Comparison of ENCODE assay signal across 8 cellular contexts in genomic region chr7:30135551-30136271, GRCh38. TPM values are rescaled to one million over a fixed set of nuclear protein-coding genes. Genes with fewer than 3 reads are reported as not detected.
DNase-seq lines count a peak whose midpoint lies in the region; ATAC-seq and TF ChIP-seq lines count a peak whose summit lies in the region.

No MANE protein-coding gene starts in this region.

- H3K4me2 ChIP-seq in GM23248 (ENCODE audit: unreplicated experiment): peak overlapping the region; percentile 90
- peak overlapping the region; percentile 62 for H3K4me2 ChIP-seq in Loucy (ENCODE audit: low read depth, low read length, poor library complexity, severe bottlenecking)

- in situ Hi-C loops in GM23248 (cut with MboI): no loop called here

- POLR2A ChIA-PET in activated B cell treated with CpG ODN at 0.5 μM for 24 hours (lab: Charles Lee): interaction anchor here (0.7 to 1.3 kb wide), 6 partner anchors 10 to 310 kb away, joined by 3 to 11 read pairs (median 4); no protein-coding TSS in a partner anchor

- WGBS in GM23248 (ENCODE audit: low coverage in 1 of 2, low lambda C conversion rate in 2 of 2, missing lambda C conversion rate in 2 of 2), 2 experiments: 1% methylated on average over 30 to 61 of the region's 61 CpGs
- 0 to 2% (median 0%) methylated on average over 42 to 61 of the region's 61 CpGs for WGBS in spleen, 5 donors

- H3K4me3 Mint-ChIP-seq in activated B cell treated with CpG ODN at 0.5 μM for 24 hours: peak overlapping the region; percentile 91

- H3K27me3 ChIP-seq in GM23248 (replicated peaks; ENCODE audit: insufficient read depth) (no peaks in the 10 kb centered on the region), Loucy (ENCODE audit: insufficient read depth, low read length, poor library complexity, severe bottlenecking) (no peaks in the 10 kb centered on the region), spleen (replicated peaks in 1 of 7) (no peaks in the 10 kb centered on the region)

- ATAC-seq in activated B cell treated with CpG ODN at 0.5 μM for 24 hours (ENCODE audit: low read depth): peak; percentile 50
- ATAC-seq in GM18861 (IDR thresholded peaks at IDR 0.05; ENCODE audit: unreplicated experiment): no peak

- intact Hi-C loops in activated B cell treated with CpG ODN at 0.5 μM for 24 hours (cut with micrococcal nuclease): loop anchor here (1.0 to 2.0 kb wide), 5 partner anchors 27 to 459 kb away; partner anchors contain the start of genes FKBP14, GARS1, SCRN1 and ZNRF2
- intact Hi-C loops in spleen (cut with DNase I; ENCODE audit: low total_unique reads): no loop called here

- no peaks in the 10 kb centered on the region for H3K9me3 Mint-ChIP-seq in activated B cell treated with CpG ODN at 0.5 μM for 24 hours

- H3K4me1 ChIP-seq in GM23248 (ENCODE audit: insufficient read depth) (no peaks in the 10 kb centered on the region; the same call in 1 of the 2 replicates), Loucy (ENCODE audit: insufficient read depth, low read length, poor library complexity, severe bottlenecking) (peaks cover 20% of the 10 kb centered on the region), spleen (peaks cover 0 to 37% (median 18%) of the 10 kb centered on the region in 6 donors)

- no peak for TF ChIP-seq POLR2A in spleen (IDR thresholded peaks at IDR 0.05)

- H3K4me1 Mint-ChIP-seq in activated B cell treated with CpG ODN at 0.5 μM for 24 hours: peaks cover 12% of the 10 kb centered on the region

- H3K27ac ChIP-seq in GM23248 (peak overlapping the region; percentile 82), spleen (peak overlapping the region in 7 of 8 donors; percentile 87 to 93 (median 91))

- H3F3A ChIP-seq in GM23248 (ENCODE audit: insufficient read depth): peaks cover 9% of the 10 kb centered on the region
- no peaks in the 10 kb centered on the region for H3F3A ChIP-seq in Loucy (ENCODE audit: low read depth)

- no peaks in the 10 kb centered on the region for H4K20me1 ChIP-seq in GM23248 (ENCODE audit: insufficient read depth)
- H4K20me1 ChIP-seq in Loucy (ENCODE audit: insufficient read depth, low read length, poor library complexity, severe bottlenecking): no peaks in the 10 kb centered on the region

- H3K79me2 ChIP-seq in GM23248 (ENCODE audit: insufficient read depth) (peaks cover 49% of the 10 kb centered on the region), Loucy (ENCODE audit: insufficient read depth, low read length) (no peaks in the 10 kb centered on the region; the same call in 1 of the 2 replicates)

- DNase-seq in ELF-1 (ENCODE audit: low read depth, low spot score) (peak; percentile 43), GM23248 (peak; percentile 81), activated B cell treated with CpG ODN at 0.5 μM for 24 hours (peak; percentile 59), iris pigment epithelial cell (ENCODE audit: low read depth) (peak; percentile 67), spleen (peak; percentile 93)
- peak; percentile 51 for DNase-seq in central memory CD4-positive, alpha-beta T cell

- H2AFZ ChIP-seq in GM23248 (peak overlapping the region; percentile 81), Loucy (ENCODE audit: low read length) (no peak overlapping the region)

- H3K36me3 ChIP-seq in GM23248 (ENCODE audit: low read depth) (no peaks in the 10 kb centered on the region), Loucy (ENCODE audit: insufficient read depth, low read length) (no peaks in the 10 kb centered on the region), spleen (no peaks in the 10 kb centered on the region)

- peak overlapping the region; percentile 96 for H3K9ac ChIP-seq in GM23248
- H3K9ac ChIP-seq in Loucy (ENCODE audit: low read depth, low read length, poor library complexity, severe bottlenecking): peak overlapping the region; percentile 20

- no peak for TF ChIP-seq CTCF in Loucy (conservative IDR thresholded peaks at IDR 0.05; ENCODE audit: low read length)
- no peak for TF ChIP-seq CTCF in activated B cell treated with CpG ODN at 0.5 μM for 24 hours (IDR thresholded peaks at IDR 0.05)
- TF ChIP-seq CTCF in spleen (IDR thresholded peaks at IDR 0.05 in 8 of 11, conservative IDR thresholded peaks at IDR 0.05 in 3 of 11): no peak

- H3K9me2 ChIP-seq in GM23248 (ENCODE audit: insufficient read depth) (no peaks in the 10 kb centered on the region), Loucy (replicated peaks; ENCODE audit: low read depth, low read length) (no peaks in the 10 kb centered on the region)

- CTCF ChIA-PET in activated B cell treated with CpG ODN at 0.5 μM for 24 hours (lab: Charles Lee): interaction anchor here (2.0 kb wide), 1 partner anchor 60 kb away, joined by 5 read pairs; no protein-coding TSS in a partner anchor

- H3K27ac Mint-ChIP-seq in activated B cell treated with CpG ODN at 0.5 μM for 24 hours: peak overlapping the region; percentile 77

- peak overlapping the region; percentile 91 for H3K4me3 ChIP-seq in GM23248
- H3K4me3 ChIP-seq in Loucy (ENCODE audit: low read length, poor library complexity, severe bottlenecking): peak overlapping the region; percentile 77
- peak overlapping the region; percentile 78 to 98 (median 86) for H3K4me3 ChIP-seq in spleen

- H3K27me3 Mint-ChIP-seq in activated B cell treated with CpG ODN at 0.5 μM for 24 hours: peaks cover 9% of the 10 kb centered on the region

- H3K9me3 ChIP-seq in GM23248 (ENCODE audit: low read depth) (no peaks in the 10 kb centered on the region), Loucy (ENCODE audit: insufficient read depth, low read depth, low read length) (no peaks in the 10 kb centered on the region), spleen (no peaks in the 10 kb centered on the region)

- peaks cover 3% of the 10 kb centered on the region for H3K36me3 Mint-ChIP-seq in activated B cell treated with CpG ODN at 0.5 μM for 24 hours (ENCODE audit: low read depth)

RNA-seq across cellular contexts. Expression of gene MTURN, which starts 0.9 kb away (rescaled TPM):
- 22.5 and 23.6 TPM in 2 replicates for total RNA-seq in GM23248 (2014; rRNA removed; shearing (Covaris generic))
- polyA plus RNA-seq in GM23248 (2016; fragmentation: Nextera tagmentation; extraction: Ambion mirVana) (15.6 and 15.9 TPM in 2 replicates), spleen (1 to 10 TPM; 6.3 to 7.4 (median 6.5) TPM)
- total RNA-seq in activated B cell treated with CpG ODN at 0.5 μM for 24 hours (2.8 and 4.6 TPM in 2 replicates), spleen (10 to 100 TPM; 11.8 to 36.6 (median 17.0) TPM)

Comparison
In these comparisons a context has a peak if more than half of its experiments do, and no peak if none do; other contexts are left out.
1. DNase-seq: peak in every context shown above with its lines; median percentile 93 in spleen; 81 in GM23248; 67 in iris pigment epithelial cell; 59 in activated B cell treated with CpG ODN at 0.5 μM for 24 hours; 51 in central memory CD4-positive, alpha-beta T cell; 43 in ELF-1.